ENCODE assay signal across 32 cellular contexts in genomic region chr13:50159613-50160012, GRCh38.
"Had no signal": no experiment of that assay in that cellular context is flagged by ENCODE, and none has a peak within 500 bp of the region (broad histone marks: within the 10 kb centered on the region; RNA-seq: fewer than 3 reads in every experiment).

No MANE protein-coding gene starts in this region.

- H3K4me3 ChIP-seq: adrenal gland, body of pancreas, cardiac muscle cell, colonic mucosa, dorsolateral prefrontal cortex had no signal

- H3K27ac ChIP-seq: body of pancreas, cardiac muscle cell, colonic mucosa, dorsolateral prefrontal cortex, WERI-Rb-1 had no signal

- H3K4me1 Mint-ChIP-seq: activated CD4-positive, alpha-beta T cell treated with anti-CD3 and anti-CD28 coated beads for 36 hours; activated CD4-positive, alpha-beta T cell treated with anti-CD3 and anti-CD28 coated beads, Interleukin-2, amount 10 ng/mL, durations not matched to agents 24 days and 14 days; activated CD8-positive, alpha-beta memory T cell treated with anti-CD3 and anti-CD28 coated beads, Interleukin-2, amount 10 ng/mL, durations not matched to agents 7 days and 5 days; activated naive CD4-positive, alpha-beta T cell treated with anti-CD3 and anti-CD28 coated beads, Interleukin-2, amount 50 U/mL, for 24 hours; activated naive CD8-positive, alpha-beta T cell treated with anti-CD3 and anti-CD28 coated beads for 36 hours had no signal

- H3K36me3 Mint-ChIP-seq: activated CD4-positive, alpha-beta memory T cell treated with anti-CD3 and anti-CD28 coated beads for 36 hours; activated CD8-positive, alpha-beta memory T cell treated with anti-CD3 and anti-CD28 coated beads, Interleukin-2, amount 10 ng/mL, durations not matched to agents 7 days and 5 days; activated naive CD4-positive, alpha-beta T cell treated with anti-CD3 and anti-CD28 coated beads, Interleukin-2, amount 50 U/mL, for 24 hours; activated naive CD8-positive, alpha-beta T cell treated with anti-CD3 and anti-CD28 coated beads for 36 hours had no signal

- ATAC-seq: activated CD4-positive, alpha-beta T cell treated with anti-CD3 and anti-CD28 coated beads for 36 hours; activated CD8-positive, alpha-beta memory T cell treated with anti-CD3 and anti-CD28 coated beads, Interleukin-2, amount 10 ng/mL, durations not matched to agents 7 days and 5 days; activated CD8-positive, alpha-beta T cell treated with anti-CD3 and anti-CD28 coated beads, Interleukin-2, amount 10 ng/mL, durations not matched to agents 7 days and 5 days; activated naive CD8-positive, alpha-beta T cell treated with anti-CD3 and anti-CD28 coated beads, Interleukin-2, amount 50 U/mL, for 24 hours; body of pancreas; esophagus mucosa had no signal

- H3K27ac Mint-ChIP-seq: activated CD4-positive, alpha-beta memory T cell treated with anti-CD3 and anti-CD28 coated beads for 36 hours; activated CD4-positive, alpha-beta T cell treated with anti-CD3 and anti-CD28 coated beads for 36 hours; activated CD4-positive, alpha-beta T cell treated with anti-CD3 and anti-CD28 coated beads, Interleukin-2, amount 10 ng/mL, durations not matched to agents 24 days and 14 days; activated CD8-positive, alpha-beta memory T cell treated with anti-CD3 and anti-CD28 coated beads, Interleukin-2, amount 10 ng/mL, durations not matched to agents 7 days and 5 days; activated CD8-positive, alpha-beta T cell treated with anti-CD3 and anti-CD28 coated beads, Interleukin-2, amount 10 ng/mL, durations not matched to agents 7 days and 5 days; activated naive CD4-positive, alpha-beta T cell treated with anti-CD3 and anti-CD28 coated beads for 36 hours; activated naive CD4-positive, alpha-beta T cell treated with anti-CD3 and anti-CD28 coated beads, Interleukin-2, amount 50 U/mL, for 24 hours; activated naive CD8-positive, alpha-beta T cell treated with anti-CD3 and anti-CD28 coated beads for 36 hours; activated naive CD8-positive, alpha-beta T cell treated with anti-CD3 and anti-CD28 coated beads, Interleukin-2, amount 50 U/mL, for 24 hours; activated T-helper 1 cell treated with anti-CD3 and anti-CD28 coated beads, Interleukin-12 subunit alpha, Interleukin-12 subunit beta, Interleukin-2, Interleukin-4 antibody, amounts not matched to agents 30 ng/mL and 10 ng/mL and 1 ng/mL, durations not matched to agents 14 hours and 24 hours and 36 hours; activated T-helper 2 cell treated with anti-CD3 and anti-CD28 coated beads, Interferon-gamma antibody, Interleukin-2, Interleukin-4, amounts not matched to agents 10 μg/mL and 5 μg/mL and 100 μg/mL, durations not matched to agents 14 hours and 24 hours and 36 hours; endodermal cell had no signal

- H3K4me3 Mint-ChIP-seq: activated CD4-positive, alpha-beta memory T cell treated with anti-CD3 and anti-CD28 coated beads for 36 hours; activated CD4-positive, alpha-beta T cell treated with anti-CD3 and anti-CD28 coated beads for 36 hours; activated CD4-positive, alpha-beta T cell treated with anti-CD3 and anti-CD28 coated beads, Interleukin-2, amount 10 ng/mL, durations not matched to agents 24 days and 14 days; activated CD8-positive, alpha-beta memory T cell treated with anti-CD3 and anti-CD28 coated beads, Interleukin-2, amount 10 ng/mL, durations not matched to agents 7 days and 5 days; activated CD8-positive, alpha-beta T cell treated with anti-CD3 and anti-CD28 coated beads, Interleukin-2, amount 10 ng/mL, durations not matched to agents 7 days and 5 days; activated naive CD4-positive, alpha-beta T cell treated with anti-CD3 and anti-CD28 coated beads for 36 hours; activated naive CD4-positive, alpha-beta T cell treated with anti-CD3 and anti-CD28 coated beads, Interleukin-2, amount 50 U/mL, for 24 hours; activated naive CD8-positive, alpha-beta T cell treated with anti-CD3 and anti-CD28 coated beads for 36 hours; activated naive CD8-positive, alpha-beta T cell treated with anti-CD3 and anti-CD28 coated beads, Interleukin-2, amount 50 U/mL, for 24 hours; activated T-helper 1 cell treated with anti-CD3 and anti-CD28 coated beads, Interleukin-12 subunit alpha, Interleukin-12 subunit beta, Interleukin-2, Interleukin-4 antibody, amounts not matched to agents 30 ng/mL and 10 ng/mL and 1 ng/mL, durations not matched to agents 14 hours and 24 hours and 36 hours; endodermal cell had no signal

- H3K9me3 ChIP-seq: adrenal gland, body of pancreas, colonic mucosa had no signal

- H3K27me3 ChIP-seq: adrenal gland, body of pancreas, cardiac muscle cell, colonic mucosa, dorsolateral prefrontal cortex had no signal

- H3K4me1 ChIP-seq: colonic mucosa had no signal

- DNase-seq: activated CD4-positive, alpha-beta memory T cell treated with anti-CD3 and anti-CD28 coated beads for 36 hours; activated CD4-positive, alpha-beta T cell treated with anti-CD3 and anti-CD28 coated beads for 36 hours; activated CD4-positive, alpha-beta T cell treated with anti-CD3 and anti-CD28 coated beads, Interleukin-2, amount 10 ng/mL, durations not matched to agents 24 days and 14 days; activated CD4-positive, CD25-positive, alpha-beta regulatory T cell; activated CD4-positive, CD25-positive, alpha-beta regulatory T cell treated with anti-CD3 and anti-CD28 coated beads, Interleukin-2, amount 50 U/mL, for 72 hours; activated CD8-positive, alpha-beta memory T cell treated with anti-CD3 and anti-CD28 coated beads, Interleukin-2, amount 10 ng/mL, durations not matched to agents 7 days and 5 days; activated CD8-positive, alpha-beta memory T cell treated with anti-CD3 and anti-CD28 coated beads, Interleukin-2, amount 50 U/mL, for 4 hours; activated CD8-positive, alpha-beta T cell treated with anti-CD3 and anti-CD28 coated beads, Interleukin-2, amount 10 ng/mL, durations not matched to agents 7 days and 5 days; activated effector memory CD4-positive, alpha-beta T cell treated with anti-CD3 and anti-CD28 coated beads, Interleukin-2, amount 50 U/mL, for 16 hours; activated naive CD4-positive, alpha-beta T cell treated with anti-CD3 and anti-CD28 coated beads for 36 hours; activated naive CD8-positive, alpha-beta T cell treated with anti-CD3 and anti-CD28 coated beads for 36 hours; activated naive CD8-positive, alpha-beta T cell treated with anti-CD3 and anti-CD28 coated beads, Interleukin-2, amount 50 U/mL, for 24 hours; activated T-cell treated with anti-CD3 and anti-CD28 coated beads, Interleukin-2, amount 50 U/mL, for 1 hour; activated T-cell treated with anti-CD3 and anti-CD28 coated beads, Interleukin-2, amount 50 U/mL, for 48 hours; adrenal gland; amygdala; aorta; body of pancreas; central memory CD4-positive, alpha-beta T cell; cerebellar nuclear complex; colonic mucosa; dorsolateral prefrontal cortex; effector memory CD4-positive, alpha-beta T cell; endodermal cell; foreskin fibroblast; T-helper 2 cell; WERI-Rb-1 had no signal

- H3K36me3 ChIP-seq: adrenal gland, cardiac muscle cell, colonic mucosa, WERI-Rb-1 had no signal

- H3K9me3 Mint-ChIP-seq: activated CD4-positive, alpha-beta memory T cell treated with anti-CD3 and anti-CD28 coated beads for 36 hours; activated naive CD4-positive, alpha-beta T cell treated with anti-CD3 and anti-CD28 coated beads for 36 hours; activated naive CD4-positive, alpha-beta T cell treated with anti-CD3 and anti-CD28 coated beads, Interleukin-2, amount 50 U/mL, for 24 hours; activated naive CD8-positive, alpha-beta T cell treated with anti-CD3 and anti-CD28 coated beads for 36 hours; activated naive CD8-positive, alpha-beta T cell treated with anti-CD3 and anti-CD28 coated beads, Interleukin-2, amount 50 U/mL, for 24 hours; activated T-helper 1 cell treated with anti-CD3 and anti-CD28 coated beads, Interleukin-12 subunit alpha, Interleukin-12 subunit beta, Interleukin-2, Interleukin-4 antibody, amounts not matched to agents 30 ng/mL and 10 ng/mL and 1 ng/mL, durations not matched to agents 14 hours and 24 hours and 36 hours; activated T-helper 2 cell treated with anti-CD3 and anti-CD28 coated beads, Interferon-gamma antibody, Interleukin-2, Interleukin-4, amounts not matched to agents 10 μg/mL and 5 μg/mL and 100 μg/mL, durations not matched to agents 14 hours and 24 hours and 36 hours; endodermal cell had no signal
